8 cellular contexts compared by ENCODE assay signal in the genomic region with DNA sequence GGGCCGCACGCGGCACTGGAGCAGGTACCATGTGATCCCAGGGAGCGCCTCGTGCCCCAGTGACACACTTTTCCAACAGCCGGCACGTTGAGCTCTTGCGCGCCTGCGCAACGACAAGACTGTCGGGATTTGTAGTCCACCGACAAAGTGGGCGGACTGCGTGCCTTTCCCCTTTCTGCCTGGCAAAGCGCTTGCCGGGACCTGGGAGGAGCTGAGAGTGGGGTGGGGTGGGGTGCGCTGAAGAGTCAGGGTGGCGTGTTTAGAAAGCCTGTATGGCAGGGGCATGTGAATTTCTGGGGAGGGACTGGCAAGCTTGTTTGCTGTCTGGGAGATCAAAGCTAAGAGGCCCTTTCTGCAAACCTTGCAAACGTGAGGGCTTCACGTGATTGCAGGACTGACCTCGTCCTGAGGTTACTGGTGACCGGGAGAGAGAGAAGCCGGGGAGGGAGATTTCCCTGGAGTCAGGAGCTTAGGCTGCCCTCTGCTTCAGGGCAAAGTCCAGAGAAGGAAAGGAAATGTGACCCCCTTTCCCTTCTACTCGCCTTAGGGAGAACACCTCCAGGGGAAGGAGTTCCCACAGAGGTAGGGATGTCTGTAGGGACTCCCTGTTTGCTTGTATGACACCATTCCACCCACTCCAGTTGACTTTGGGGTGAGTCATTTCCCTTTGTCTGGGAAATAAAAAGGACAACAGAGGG. TPM values are rescaled to one million over a fixed set of nuclear protein-coding genes. Genes with fewer than 3 reads are reported as not detected.
DNase-seq lines count a peak whose midpoint lies in the region; ATAC-seq and TF ChIP-seq lines count a peak whose summit lies in the region.

No MANE protein-coding gene starts in this region.

- peaks cover 68% of the 10 kb centered on the region for H3K4me1 Mint-ChIP-seq in T-helper 2 cell treated with Interferon-gamma antibody and Interleukin-4, amounts not matched to agents 5 μg/mL and 100 μg/mL, for 36 hours (ENCODE audit: low read depth)
- H3K4me1 Mint-ChIP-seq in type B pancreatic cell (ENCODE audit: unreplicated experiment): peaks cover 49% of the 10 kb centered on the region

- intact Hi-C loops in left ventricle myocardium superior (cut with micrococcal nuclease) (no loop called here), posterior vena cava (cut with DNase I) (no loop called here)

- H3K36me3 ChIP-seq in BLaER1 (peaks cover 10% of the 10 kb centered on the region), GM23248 (ENCODE audit: low read depth) (no peaks in the 10 kb centered on the region; the same call in 1 of the 2 replicates)

- H3K36me3 Mint-ChIP-seq in T-helper 2 cell treated with Interferon-gamma antibody and Interleukin-4, amounts not matched to agents 5 μg/mL and 100 μg/mL, for 36 hours (ENCODE audit: low read depth): peaks cover 16% of the 10 kb centered on the region
- H3K36me3 Mint-ChIP-seq in type B pancreatic cell: peaks cover 4% of the 10 kb centered on the region

- peaks cover 20% of the 10 kb centered on the region; the same call in 1 of the 2 replicates for H3F3A ChIP-seq in GM23248 (ENCODE audit: insufficient read depth)

- no peak for TF ChIP-seq CTCF in type B pancreatic cell (conservative IDR thresholded peaks at IDR 0.05)

- no peaks in the 10 kb centered on the region for H3K9me3 Mint-ChIP-seq in T-helper 2 cell treated with Interferon-gamma antibody and Interleukin-4, amounts not matched to agents 5 μg/mL and 100 μg/mL, for 36 hours
- H3K9me3 Mint-ChIP-seq in type B pancreatic cell: no peaks in the 10 kb centered on the region

- H2AFZ ChIP-seq in GM23248: peak overlapping the region; percentile 48; the same call in 1 of the 2 replicates

- H3K9ac ChIP-seq in BLaER1: peak overlapping the region; percentile 81
- peak overlapping the region; percentile 99 for H3K9ac ChIP-seq in GM23248

- H3K27ac ChIP-seq in BLaER1: peak overlapping the region; percentile 99
- peak overlapping the region; percentile 99 for H3K27ac ChIP-seq in GM23248

- peak overlapping the region; percentile 77 for H3K4me3 ChIP-seq in BLaER1
- peak overlapping the region; percentile 86 for H3K4me3 ChIP-seq in GM23248

- H3K9me2 ChIP-seq in GM23248 (ENCODE audit: insufficient read depth): no peaks in the 10 kb centered on the region

- H3K27me3 ChIP-seq in BLaER1 (no peaks in the 10 kb centered on the region), GM23248 (replicated peaks; ENCODE audit: insufficient read depth) (no peaks in the 10 kb centered on the region)

- ATAC-seq in left ventricle myocardium superior: peak; percentile 72

- peak overlapping the region; percentile 99 for H3K4me2 ChIP-seq in BLaER1
- H3K4me2 ChIP-seq in GM23248 (ENCODE audit: unreplicated experiment): peak overlapping the region; percentile 96

- peaks cover 28% of the 10 kb centered on the region for H3K79me2 ChIP-seq in GM23248 (ENCODE audit: insufficient read depth)

- peak overlapping the region; percentile 63 for H3K27ac Mint-ChIP-seq in T-helper 2 cell treated with Interferon-gamma antibody and Interleukin-4, amounts not matched to agents 5 μg/mL and 100 μg/mL, for 36 hours
- H3K27ac Mint-ChIP-seq in type B pancreatic cell: peak overlapping the region; percentile 96

- H3K4me3 Mint-ChIP-seq in T-helper 2 cell treated with Interferon-gamma antibody and Interleukin-4, amounts not matched to agents 5 μg/mL and 100 μg/mL, for 36 hours: peak overlapping the region; percentile 90
- peak overlapping the region; percentile 93 for H3K4me3 Mint-ChIP-seq in type B pancreatic cell

- DNase-seq in GM23248: peak; percentile 100
- DNase-seq in NCI-H2029 (lab: John Stamatoyannopoulos, UW): peak; percentile 89
- peak; percentile 91 for DNase-seq in T-helper 2 cell treated with Interferon-gamma antibody and Interleukin-4, amounts not matched to agents 5 μg/mL and 100 μg/mL, for 36 hours (ENCODE audit: low spot score)
- DNase-seq in anterior cingulate cortex (lab: John Stamatoyannopoulos, UW): peak; percentile 78 to 99 (median 97)
- DNase-seq in left ventricle myocardium superior: peak; percentile 99
- peak; percentile 99 for DNase-seq in posterior vena cava (ENCODE audit: low spot score)
- peak; percentile 96 for DNase-seq in type B pancreatic cell (ENCODE audit: extremely low spot score, unreplicated experiment)

- 1 to 2% methylated on average over 24 to 25 of the region's 25 CpGs for WGBS in GM23248 (ENCODE audit: low coverage in 1 of 2, low lambda C conversion rate in 2 of 2, missing lambda C conversion rate in 2 of 2), 2 experiments

- H3K9me3 ChIP-seq in BLaER1: no peaks in the 10 kb centered on the region
- no peaks in the 10 kb centered on the region for H3K9me3 ChIP-seq in GM23248 (ENCODE audit: low read depth)

- H3K27me3 Mint-ChIP-seq in T-helper 2 cell treated with Interferon-gamma antibody and Interleukin-4, amounts not matched to agents 5 μg/mL and 100 μg/mL, for 36 hours (ENCODE audit: low read depth): no peaks in the 10 kb centered on the region
- peaks cover 3% of the 10 kb centered on the region for H3K27me3 Mint-ChIP-seq in type B pancreatic cell

- H4K20me1 ChIP-seq in BLaER1: no peaks in the 10 kb centered on the region
- no peaks in the 10 kb centered on the region for H4K20me1 ChIP-seq in GM23248 (ENCODE audit: insufficient read depth)

- H3K4me1 ChIP-seq in BLaER1 (peaks cover 85% of the 10 kb centered on the region), GM23248 (ENCODE audit: insufficient read depth) (peaks cover 32% of the 10 kb centered on the region)

- in situ Hi-C loops in GM23248 (cut with MboI): no loop called here

RNA-seq across cellular contexts. Expression of a gene that starts 0.4 kb away (rescaled TPM):
- total RNA-seq in GM23248 (2014; rRNA removed; shearing (Covaris generic)): 0.76 and 2.4 TPM in 2 replicates
- polyA plus RNA-seq in GM23248 (2016; fragmentation: Nextera tagmentation; extraction: Ambion mirVana): 4.6 and 5.4 TPM in 2 replicates
- 21.5 TPM for total RNA-seq in left ventricle myocardium superior
- total RNA-seq in posterior vena cava: 10 to 100 TPM; 20.2 to 24.2 TPM
- total RNA-seq in type B pancreatic cell (ENCODE audit: low replicate concordance): 5.7 and 9.5 TPM in 2 replicates

RNA-seq across cellular contexts. Expression of a gene that starts 21.0 kb away (rescaled TPM):
- 45.3 and 76.1 TPM in 2 replicates for total RNA-seq in GM23248 (2014; rRNA removed; shearing (Covaris generic))
- polyA plus RNA-seq in GM23248 (2016; fragmentation: Nextera tagmentation; extraction: Ambion mirVana): 8.9 and 9.0 TPM in 2 replicates
- total RNA-seq in left ventricle myocardium superior: 49.1 TPM
- 10 to 100 TPM; 66.7 to 68.8 TPM for total RNA-seq in posterior vena cava
- total RNA-seq in type B pancreatic cell (ENCODE audit: low replicate concordance): 86.3 and 128 TPM in 2 replicates

RNA-seq across cellular contexts. Expression of a gene that starts 38.1 kb away (rescaled TPM):
- 33.3 and 36.2 TPM in 2 replicates for total RNA-seq in GM23248 (2014; rRNA removed; shearing (Covaris generic))
- polyA plus RNA-seq in GM23248 (2016; fragmentation: Nextera tagmentation; extraction: Ambion mirVana): 15.8 and 16.4 TPM in 2 replicates
- total RNA-seq in left ventricle myocardium superior: 98.1 TPM
- total RNA-seq in posterior vena cava: 10 to 100 TPM; 50.8 to 65.8 TPM
- total RNA-seq in type B pancreatic cell (ENCODE audit: low replicate concordance): 18.3 and 37.0 TPM in 2 replicates

RNA-seq across cellular contexts. Expression of a gene that starts 39.5 kb away (rescaled TPM):
- total RNA-seq in GM23248 (2014; rRNA removed; shearing (Covaris generic)): 28.7 and 49.3 TPM in 2 replicates
- 37.1 and 39.1 TPM in 2 replicates for polyA plus RNA-seq in GM23248 (2016; fragmentation: Nextera tagmentation; extraction: Ambion mirVana)
- total RNA-seq in left ventricle myocardium superior: 48.1 TPM
- total RNA-seq in posterior vena cava: 100 to 1,000 TPM in 1 of 2 donors, 10 to 100 TPM in 1; 99.2 to 103 TPM
- 63.0 and 101 TPM in 2 replicates for total RNA-seq in type B pancreatic cell (ENCODE audit: low replicate concordance)

RNA-seq across cellular contexts. Expression of a gene that starts 46.6 kb away (rescaled TPM):
- total RNA-seq in GM23248 (2014; rRNA removed; shearing (Covaris generic)): 35.3 and 37.3 TPM in 2 replicates
- 33.6 and 35.2 TPM in 2 replicates for polyA plus RNA-seq in GM23248 (2016; fragmentation: Nextera tagmentation; extraction: Ambion mirVana)
- 56.9 TPM for total RNA-seq in left ventricle myocardium superior
- 10 to 100 TPM; 46.2 to 53.2 TPM for total RNA-seq in posterior vena cava
- 93.2 and 123 TPM in 2 replicates for total RNA-seq in type B pancreatic cell (ENCODE audit: low replicate concordance)

Comparison
In these comparisons a context has a peak if more than half of its experiments do, and no peak if none do; other contexts are left out.
1. Peak in every context shown above with its lines: DNase-seq, ATAC-seq, H3K4me3 ChIP-seq and H3K27ac ChIP-seq.